In the genomic region with DNA sequence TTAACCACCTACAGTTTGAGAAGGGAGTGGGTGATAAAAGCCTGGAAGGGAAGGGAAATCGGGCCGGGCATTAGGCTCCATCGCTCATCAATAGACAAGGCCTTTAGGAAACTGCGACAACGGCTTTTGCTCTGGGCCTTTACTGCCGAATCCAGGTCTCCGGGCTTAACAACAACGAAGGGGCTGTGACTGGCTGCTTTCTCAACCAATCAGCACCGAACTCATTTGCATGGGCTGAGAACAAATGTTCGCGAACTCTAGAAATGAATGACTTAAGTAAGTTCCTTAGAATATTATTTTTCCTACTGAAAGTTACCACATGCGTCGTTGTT, we compare ENCODE assay signal across 1 cellular context.
TF ChIP-seq lines count a peak whose summit lies in the region.

No MANE protein-coding gene starts in this region.

TF ChIP-seq in neural cell, 6 proteins besides CTCF, POLR2A, EP300 and RAD21:
- TF ChIP-seq SMC3 (conservative IDR thresholded peaks at IDR 0.05; ENCODE audit: poor library complexity) = no peak
- TF ChIP-seq EZH2 (IDR thresholded peaks at IDR 0.05; ENCODE audit: borderline replicate concordance, insufficient read depth, low read length, poor library complexity, severe bottlenecking) = no peak
